In the genomic region with DNA sequence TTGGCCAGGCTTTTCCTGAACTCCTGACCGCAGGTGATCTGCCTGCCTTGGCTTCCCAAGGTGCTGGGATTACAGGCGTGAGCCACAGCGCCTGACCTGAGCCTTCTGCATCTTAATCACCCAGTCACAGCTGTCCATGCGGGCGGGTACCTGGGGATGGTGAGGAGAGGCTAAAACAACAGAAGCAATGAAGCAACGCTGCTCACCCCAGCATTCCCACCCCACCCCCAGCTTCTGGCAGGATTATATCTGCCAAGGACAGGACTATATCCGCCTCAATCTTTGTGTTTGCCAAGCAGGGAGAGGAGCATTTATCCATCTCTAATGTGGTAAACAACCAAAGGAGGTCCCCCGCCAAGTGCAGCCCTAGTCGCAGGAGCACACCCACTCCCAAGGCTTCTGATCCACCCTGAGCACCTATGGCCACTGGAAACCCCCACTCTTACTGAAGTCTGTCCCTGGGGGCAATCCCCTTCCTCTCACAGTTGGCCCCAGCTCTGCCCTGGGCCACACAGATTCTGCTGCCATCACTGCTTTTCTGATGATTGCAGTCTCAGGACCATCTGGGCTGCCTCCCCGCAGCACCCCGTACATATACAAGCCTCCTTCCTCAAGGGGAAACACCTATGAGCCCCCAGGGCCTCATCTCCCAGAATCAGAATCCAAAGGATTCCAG, we compare ENCODE assay signal across 1 cellular context.
A peak's percentile ranks its signal among the peaks of the same experiment; 100 is the strongest.
TF ChIP-seq lines count a peak whose summit lies in the region.

No MANE protein-coding gene starts in this region.

TF ChIP-seq in HepG2, 621 proteins besides CTCF, POLR2A, EP300 and RAD21:
- TF ChIP-seq FOXP1 (IDR thresholded peaks at IDR 0.05) (no peak), FOXP1 (CRISPR knock-in tag; IDR thresholded peaks at IDR 0.05) (peak; percentile 6; the same call in 1 of the 2 replicates), ZNF292 (CRISPR knock-in tag; IDR thresholded peaks at IDR 0.05; ENCODE audit: borderline replicate concordance, low read depth) (0 out of 2 replicates have a peak, but pooled peaks have one; percentile 27), ZNF367 (CRISPR knock-in tag; IDR thresholded peaks at IDR 0.05; ENCODE audit: borderline replicate concordance) (no peak), NFYB (CRISPR knock-in tag; IDR thresholded peaks at IDR 0.05) (no peak), ZNF747 (CRISPR knock-in tag; IDR thresholded peaks at IDR 0.05; ENCODE audit: borderline replicate concordance) (no peak)
